ENCODE assay signal across 11 cellular contexts in genomic region chr2:240564191-240564570, GRCh38. TPM values are rescaled to one million over a fixed set of nuclear protein-coding genes. Genes with fewer than 3 reads are reported as not detected.
DNase-seq lines count a peak whose midpoint lies in the region; ATAC-seq and TF ChIP-seq lines count a peak whose summit lies in the region.
"Had no signal": no experiment of that assay in that cellular context is flagged by ENCODE, and none has a peak within 500 bp of the region (broad histone marks: within the 10 kb centered on the region; RNA-seq: fewer than 3 reads in every experiment).

No MANE protein-coding gene starts in this region.

- H3K27ac Mint-ChIP-seq in stimulated activated naive CD8-positive, alpha-beta T cell treated with anti-CD3 and anti-CD28 coated beads, Interleukin-15, Interleukin-2, amounts not matched to agents 100 ng/mL and 50 ng/mL, for 24 hours = peak overlapping the region; percentile 94
- peak overlapping the region; percentile 90 for H3K27ac Mint-ChIP-seq in activated T-helper 17 cell treated with anti-CD3 and anti-CD28 coated beads, Interleukin-2, amount 50 U/mL, for 72 hours

- in situ Hi-C loops in ACHN (cut with HindIII; ENCODE audit: low pct_ligation_motif_present, low pct_unique_long_range_greater_than_20kb, low sequenced_read_pairs) = no loop called here

- POLR2A ChIA-PET in HEK293T (lab: Yijun Ruan, JAX) = interaction anchor here (2.1 kb wide), 1 partner anchor 22 kb away, joined by 6 read pairs; the partner anchor contains the start of gene CAPN10

- H3K4me3 Mint-ChIP-seq in stimulated activated naive CD8-positive, alpha-beta T cell treated with anti-CD3 and anti-CD28 coated beads, Interleukin-15, Interleukin-2, amounts not matched to agents 100 ng/mL and 50 ng/mL, for 24 hours = peak overlapping the region; percentile 96
- peak overlapping the region; percentile 99 for H3K4me3 Mint-ChIP-seq in activated T-helper 17 cell treated with anti-CD3 and anti-CD28 coated beads, Interleukin-2, amount 50 U/mL, for 72 hours

- CTCF ChIA-PET in HEK293T (lab: Yijun Ruan, JAX) = no interaction called here

- H3K27me3 Mint-ChIP-seq in stimulated activated naive CD8-positive, alpha-beta T cell treated with anti-CD3 and anti-CD28 coated beads, Interleukin-15, Interleukin-2, amounts not matched to agents 100 ng/mL and 50 ng/mL, for 24 hours = no peaks in the 10 kb centered on the region
- H3K27me3 Mint-ChIP-seq in activated T-helper 17 cell treated with anti-CD3 and anti-CD28 coated beads, Interleukin-2, amount 50 U/mL, for 72 hours = no peaks in the 10 kb centered on the region

- no peak for ATAC-seq in stimulated activated naive CD8-positive, alpha-beta T cell treated with anti-CD3 and anti-CD28 coated beads, Interleukin-15, Interleukin-2, amounts not matched to agents 100 U/mL and 50 U/mL, for 24 hours
- ATAC-seq in activated T-helper 17 cell treated with anti-CD3 and anti-CD28 coated beads, Interleukin-2, amount 50 U/mL, for 72 hours (replicated peaks) = no peak
- ATAC-seq: gastroesophageal sphincter had no signal

- peaks cover 37% of the 10 kb centered on the region for H3K36me3 Mint-ChIP-seq in stimulated activated naive CD8-positive, alpha-beta T cell treated with anti-CD3 and anti-CD28 coated beads, Interleukin-15, Interleukin-2, amounts not matched to agents 100 ng/mL and 50 ng/mL, for 24 hours (ENCODE audit: low read depth)
- H3K36me3 Mint-ChIP-seq in activated T-helper 17 cell treated with anti-CD3 and anti-CD28 coated beads, Interleukin-2, amount 50 U/mL, for 72 hours (ENCODE audit: low read depth) = peaks cover 65% of the 10 kb centered on the region

- DNase-seq in stimulated activated naive CD8-positive, alpha-beta T cell treated with anti-CD3 and anti-CD28 coated beads, Interleukin-15, Interleukin-2, amounts not matched to agents 100 U/mL and 50 U/mL, for 24 hours = no peak
- DNase-seq in mucosa of gallbladder (ENCODE audit: low spot score) = peak; percentile 6
- no peak for DNase-seq in Kasumi-1 (lab: John Stamatoyannopoulos, UW)
- DNase-seq in HEK293T (ENCODE audit: extremely low spot score) = no peak
- no peak for DNase-seq in NCI-H187 treated with DMSO at 0.1 percent for 48 hours (lab: John Stamatoyannopoulos, UW)
- no peak for DNase-seq in ACHN
- DNase-seq: NCI-H1417, NCI-H69 had no signal

- H3K4me1 Mint-ChIP-seq in stimulated activated naive CD8-positive, alpha-beta T cell treated with anti-CD3 and anti-CD28 coated beads, Interleukin-15, Interleukin-2, amounts not matched to agents 100 ng/mL and 50 ng/mL, for 24 hours (ENCODE audit: low read depth) = peaks cover 72% of the 10 kb centered on the region
- peaks cover 26% of the 10 kb centered on the region for H3K4me1 Mint-ChIP-seq in activated T-helper 17 cell treated with anti-CD3 and anti-CD28 coated beads, Interleukin-2, amount 50 U/mL, for 72 hours

- no peaks in the 10 kb centered on the region for H3K9me3 Mint-ChIP-seq in stimulated activated naive CD8-positive, alpha-beta T cell treated with anti-CD3 and anti-CD28 coated beads, Interleukin-15, Interleukin-2, amounts not matched to agents 100 ng/mL and 50 ng/mL, for 24 hours
- no peaks in the 10 kb centered on the region for H3K9me3 Mint-ChIP-seq in activated T-helper 17 cell treated with anti-CD3 and anti-CD28 coated beads, Interleukin-2, amount 50 U/mL, for 72 hours

TF ChIP-seq in HEK293T, 16 proteins besides CTCF, POLR2A, EP300 and RAD21:
- no peak for TF ChIP-seq SP1 (IDR thresholded peaks at IDR 0.05)
- TF ChIP-seq FOXA1 (IDR thresholded peaks at IDR 0.05) = no peak
- TF ChIP-seq L3MBTL2 (conservative IDR thresholded peaks at IDR 0.05) = no peak

RNA-seq across cellular contexts. Expression of gene DUSP28, which starts 4.0 kb away (rescaled TPM):
- 1 to 10 TPM; 3.6 to 8.3 TPM for total RNA-seq in activated T-helper 17 cell treated with anti-CD3 and anti-CD28 coated beads, Interleukin-2, amount 50 U/mL, for 72 hours
- 4.0 TPM for total RNA-seq in mucosa of gallbladder

RNA-seq across cellular contexts. Expression of gene RNPEPL1, which starts 4.1 kb away (rescaled TPM):
- total RNA-seq in activated T-helper 17 cell treated with anti-CD3 and anti-CD28 coated beads, Interleukin-2, amount 50 U/mL, for 72 hours = 10 to 100 TPM; 27.2 to 52.7 TPM
- total RNA-seq in mucosa of gallbladder = 91.8 TPM

RNA-seq across cellular contexts. Expression of gene ANKMY1, which starts 6.4 kb away (rescaled TPM):
- total RNA-seq in activated T-helper 17 cell treated with anti-CD3 and anti-CD28 coated beads, Interleukin-2, amount 50 U/mL, for 72 hours = 10 to 100 TPM; 14.5 to 28.8 TPM
- 25.6 TPM for total RNA-seq in mucosa of gallbladder

RNA-seq across cellular contexts. Expression of gene CAPN10, which starts 22.4 kb away (rescaled TPM):
- total RNA-seq in activated T-helper 17 cell treated with anti-CD3 and anti-CD28 coated beads, Interleukin-2, amount 50 U/mL, for 72 hours = 10 to 100 TPM; 28.6 to 42.3 TPM
- total RNA-seq in mucosa of gallbladder = 56.1 TPM
